In the genomic region with DNA sequence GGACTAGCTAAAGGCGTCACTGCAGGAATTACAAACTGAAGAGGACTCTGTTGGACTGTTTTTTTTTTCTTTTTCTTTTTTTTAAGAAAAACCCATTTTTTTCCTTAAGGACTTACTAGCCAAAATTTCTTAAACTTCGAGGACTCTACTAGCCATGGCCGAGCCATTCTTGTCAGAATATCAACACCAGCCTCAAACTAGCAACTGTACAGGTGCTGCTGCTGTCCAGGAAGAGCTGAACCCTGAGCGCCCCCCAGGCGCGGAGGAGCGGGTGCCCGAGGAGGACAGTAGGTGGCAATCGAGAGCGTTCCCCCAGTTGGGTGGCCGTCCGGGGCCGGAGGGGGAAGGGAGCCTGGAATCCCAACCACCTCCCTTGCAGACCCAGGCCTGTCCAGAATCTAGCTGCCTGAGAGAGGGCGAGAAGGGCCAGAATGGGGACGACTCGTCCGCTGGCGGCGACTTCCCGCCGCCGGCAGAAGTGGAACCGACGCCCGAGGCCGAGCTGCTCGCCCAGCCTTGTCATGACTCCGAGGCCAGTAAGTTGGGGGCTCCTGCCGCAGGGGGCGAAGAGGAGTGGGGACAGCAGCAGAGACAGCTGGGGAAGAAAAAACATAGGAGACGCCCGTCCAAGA, we compare ENCODE assay signal across 8 cellular contexts. TPM values are rescaled to one million over a fixed set of nuclear protein-coding genes. Genes with fewer than 3 reads are reported as not detected.
DNase-seq lines count a peak whose midpoint lies in the region; ATAC-seq and TF ChIP-seq lines count a peak whose summit lies in the region.

No MANE protein-coding gene starts in this region.

- peak in 12 of 14 donors; percentile 68 to 85 (median 75) for DNase-seq in C1 segment of cervical spinal cord (lab: John Stamatoyannopoulos, UW)
- peak; percentile 69 for DNase-seq in NCI-H146 treated with DMSO at 0.1 percent for 48 hours (lab: John Stamatoyannopoulos, UW; ENCODE audit: unreplicated experiment)
- peak; percentile 33 to 83 (median 64) for DNase-seq in T-helper 2 cell
- DNase-seq in anterior cingulate cortex (lab: John Stamatoyannopoulos, UW): peak in 57 of 58 donors; percentile 21 to 86 (median 72)
- peak; percentile 88 for DNase-seq in left ventricle myocardium inferior
- DNase-seq in posterior vena cava (ENCODE audit: low spot score): peak; percentile 96

- H3K27me3 ChIP-seq in left ventricle myocardium inferior (ENCODE audit: low read depth): no peaks in the 10 kb centered on the region

- no peaks in the 10 kb centered on the region for H3K36me3 ChIP-seq in left ventricle myocardium inferior

- H3K27ac ChIP-seq in left ventricle myocardium inferior (replicated peaks): peak overlapping the region; percentile 96

- peak; percentile 93 for TF ChIP-seq CTCF in left ventricle myocardium inferior (IDR thresholded peaks at IDR 0.05; ENCODE audit: borderline replicate concordance)

- ATAC-seq in GM21529 (IDR thresholded peaks at IDR 0.05; ENCODE audit: unreplicated experiment) (peak; percentile 37), HG03097 (IDR thresholded peaks at IDR 0.05; ENCODE audit: low FRiP score, unreplicated experiment) (no peak)

- intact Hi-C loops in left ventricle myocardium inferior (cut with micrococcal nuclease): no loop called here
- intact Hi-C loops in posterior vena cava (cut with DNase I): loop anchor here in 1 of 2 donors (5.0 kb wide), 1 partner anchor 168 kb away; the partner anchor contains the start of gene MAP3K14

- peak overlapping the region; percentile 87 for H3K4me3 ChIP-seq in left ventricle myocardium inferior

- H3K9me3 ChIP-seq in left ventricle myocardium inferior (replicated peaks): no peaks in the 10 kb centered on the region

- H3K4me1 ChIP-seq in left ventricle myocardium inferior: peaks cover 80% of the 10 kb centered on the region

RNA-seq across cellular contexts. Expression of gene HEXIM1, which starts 0.9 kb away (rescaled TPM):
- total RNA-seq in left ventricle myocardium inferior (28.8 TPM), posterior vena cava (10 to 100 TPM; 40.6 to 46.9 TPM)

RNA-seq across cellular contexts. Expression of gene HEXIM2, which starts 12.5 kb away (rescaled TPM):
- total RNA-seq in left ventricle myocardium inferior (7.0 TPM), posterior vena cava (1 to 10 TPM; 1.6 to 3.0 TPM)

RNA-seq across cellular contexts. Expression of gene ACBD4, which starts 13.7 kb away (rescaled TPM):
- total RNA-seq in left ventricle myocardium inferior (6.4 TPM), posterior vena cava (10 to 100 TPM; 10.8 to 12.9 TPM)

RNA-seq across cellular contexts. Expression of gene PLCD3, which starts 16.8 kb away (rescaled TPM):
- total RNA-seq in left ventricle myocardium inferior (146 TPM), posterior vena cava (10 to 100 TPM; 69.3 to 74.2 TPM)
